In genomic region chr2:101578671-101579070, GRCh38 we compare ENCODE assay signal across 8 cellular contexts.
"Had no signal": no experiment of that assay in that cellular context is flagged by ENCODE, and none has a peak within 500 bp of the region (broad histone marks: within the 10 kb centered on the region; RNA-seq: fewer than 3 reads in every experiment).

No MANE protein-coding gene starts in this region.

- H2AFZ ChIP-seq: GM23248 had no signal

- H3K9ac ChIP-seq: GM23248 had no signal

- H3K4me3 ChIP-seq: GM23248, HAP-1 had no signal

- H3K36me3 ChIP-seq: HAP-1 had no signal

- H3K27ac ChIP-seq: GM23248, HL-60 had no signal

- H3K4me1 ChIP-seq: HAP-1 had no signal

- H3K9me3 ChIP-seq: HAP-1 had no signal

- H3K4me3 Mint-ChIP-seq: IgD-negative memory B cell had no signal

- FAIRE-seq: HepG2 had no signal

- ATAC-seq: HCT116, HepG2 had no signal

- DNase-seq: GM23248, GOT3, H7 had no signal
